ENCODE assay signal across 22 cellular contexts in the genomic region with DNA sequence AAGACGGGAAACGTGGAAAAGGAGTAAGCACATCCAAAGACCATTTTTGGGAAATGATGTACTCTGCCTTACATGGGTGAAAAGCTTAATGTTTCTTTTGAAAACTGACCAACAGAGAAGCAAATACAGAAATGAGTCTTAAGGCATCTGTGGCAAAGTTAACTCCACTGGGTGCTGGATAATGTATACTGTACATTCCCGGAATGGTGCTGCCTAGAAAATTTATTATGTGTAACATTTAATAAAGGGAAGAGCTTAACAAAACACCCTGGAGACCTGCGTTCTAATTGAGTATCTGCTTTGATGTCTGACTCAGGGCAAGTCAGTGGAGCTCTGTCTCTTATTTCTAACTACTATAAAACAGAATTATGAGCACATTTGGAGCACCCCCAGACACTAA.
A peak's percentile ranks its signal among the peaks of the same experiment; 100 is the strongest.
DNase-seq lines count a peak whose midpoint lies in the region; ATAC-seq, FAIRE-seq and TF ChIP-seq lines count a peak whose summit lies in the region.
"Had no signal": no experiment of that assay in that cellular context is flagged by ENCODE, and none has a peak within 500 bp of the region (broad histone marks: within the 10 kb centered on the region; RNA-seq: fewer than 3 reads in every experiment).

No MANE protein-coding gene starts in this region.

- TF ChIP-seq CTCF in A549 (IDR thresholded peaks at IDR 0.05) (no peak), fibroblast of villous mesenchyme (IDR thresholded peaks at IDR 0.05; ENCODE audit: insufficient read depth, low read depth, low read length) (no peak), MCF 10A (IDR thresholded peaks at IDR 0.05; ENCODE audit: unreplicated experiment) (no peak), WTC11 (IDR thresholded peaks at IDR 0.05) (no peak)

- H3K4me3 ChIP-seq in A549 (no peak overlapping the region), fibroblast of villous mesenchyme (ENCODE audit: low read depth, low read length) (no peak overlapping the region), rectal smooth muscle tissue (ENCODE audit: low read length) (no peak overlapping the region)
- H3K4me3 ChIP-seq: BLaER1 treated with 17β-estradiol and CSF1 and Interleukin-3, amounts not matched to agents 10 nM and 100 nM; GM23338 had no signal

- no peak overlapping the region for H3K27ac Mint-ChIP-seq in MCF 10A (ENCODE audit: low read depth, unreplicated experiment)
- no peak overlapping the region for H3K27ac Mint-ChIP-seq in WTC11
- H3K27ac Mint-ChIP-seq: CD4-positive, alpha-beta memory T cell; GM23338; H9; HFFc6 had no signal

- H3K9me3 Mint-ChIP-seq in MCF 10A (ENCODE audit: unreplicated experiment): no peaks in the 10 kb centered on the region
- H3K9me3 Mint-ChIP-seq in WTC11: no peaks in the 10 kb centered on the region
- H3K9me3 Mint-ChIP-seq: GM23338, HFFc6 had no signal

- FAIRE-seq in A549 (lab: Jason Lieb, UNC): peak; percentile 65
- FAIRE-seq: A204.1, GM12891, GM18507 had no signal

- H3K4me2 ChIP-seq in A549: no peak overlapping the region
- H3K4me2 ChIP-seq: BLaER1 treated with 17β-estradiol and CSF1 and Interleukin-3, amounts not matched to agents 10 nM and 100 nM; GM23338 had no signal

- 66% methylated on average over 4 of the region's 4 CpGs for WGBS in A549 (ENCODE audit: missing lambda C conversion rate)

- H3K27me3 Mint-ChIP-seq in MCF 10A (ENCODE audit: insufficient read depth, unreplicated experiment) (peaks cover 22% of the 10 kb centered on the region), WTC11 (ENCODE audit: low read depth) (no peaks in the 10 kb centered on the region; the same call in 1 of the 2 replicates)

- POLR2A ChIA-PET in A549 (lab: Yijun Ruan, JAX) (no interaction called here), MCF 10A (lab: Yijun Ruan, JAX) (no interaction called here), WTC11 (lab: Charles Lee) (no interaction called here)

- no peak overlapping the region for H3K9ac ChIP-seq in rectal smooth muscle tissue (ENCODE audit: low read length)
- H3K9ac ChIP-seq: BLaER1 treated with 17β-estradiol and CSF1 and Interleukin-3, amounts not matched to agents 10 nM and 100 nM had no signal

- no peaks in the 10 kb centered on the region for H3K4me1 Mint-ChIP-seq in MCF 10A (ENCODE audit: insufficient read depth, unreplicated experiment)
- H3K4me1 Mint-ChIP-seq in WTC11: no peaks in the 10 kb centered on the region
- H3K4me1 Mint-ChIP-seq: CD4-positive, alpha-beta memory T cell; GM23338 had no signal

- no peaks in the 10 kb centered on the region for H3K36me3 Mint-ChIP-seq in MCF 10A (ENCODE audit: insufficient read depth, unreplicated experiment)
- H3K36me3 Mint-ChIP-seq in WTC11: no peaks in the 10 kb centered on the region
- H3K36me3 Mint-ChIP-seq: CD4-positive, alpha-beta memory T cell had no signal

- BruUV-seq in MCF 10A (replicated peaks; lab: Mats Ljungman, UMichigan): no TSS peak

- H3K27ac ChIP-seq in A549 (no peak overlapping the region), rectal smooth muscle tissue (ENCODE audit: low read depth, low read length) (peak overlapping the region; percentile 66)
- H3K27ac ChIP-seq: 22Rv1; BLaER1 treated with 17β-estradiol and CSF1 and Interleukin-3, amounts not matched to agents 10 nM and 100 nM had no signal

- H3K9me3 ChIP-seq in A549: no peaks in the 10 kb centered on the region
- H3K9me3 ChIP-seq: BE2C had no signal

- CTCF ChIA-PET in A549 (lab: Yijun Ruan, JAX): no interaction called here
- CTCF ChIA-PET in MCF 10A (lab: Yijun Ruan, JAX): interaction anchor here (1.5 kb wide), 1 partner anchor 12 kb away, joined by 6 read pairs; no protein-coding TSS in a partner anchor
- CTCF ChIA-PET in WTC11 (lab: Charles Lee): no interaction called here

- H3K4me3 Mint-ChIP-seq in MCF 10A (ENCODE audit: unreplicated experiment) (no peak overlapping the region), WTC11 (no peak overlapping the region)
- H3K4me3 Mint-ChIP-seq: CD4-positive, alpha-beta memory T cell; GM23338; H9; HFFc6 had no signal

- no peak for ATAC-seq in A549
- no peak for ATAC-seq in WTC11
- ATAC-seq: GM23338 had no signal

- peaks cover 9% of the 10 kb centered on the region; the same call in 1 of the 3 replicates for H3K4me1 ChIP-seq in A549
- peaks cover 2% of the 10 kb centered on the region for H3K4me1 ChIP-seq in rectal smooth muscle tissue (ENCODE audit: control insufficient read depth, insufficient read depth, low read length)
- H3K4me1 ChIP-seq: BE2C had no signal

- DNase-seq in A549 (ENCODE audit: low read depth in 1 of 2, low spot score in 1 of 2) (no peak), fibroblast of villous mesenchyme (ENCODE audit: low read depth) (peak; percentile 11), MCF 10A (ENCODE audit: unreplicated experiment) (no peak), WTC11 (ENCODE audit: low spot score) (no peak), C1 segment of cervical spinal cord (lab: John Stamatoyannopoulos, UW) (no peak)
- DNase-seq: ACHN; AML-193; BE2C; Calu3; CD4-positive, alpha-beta memory T cell; COR-L47; DMS79 treated with DMSO at 0.1 percent for 48 hours; GF-D8; H9; HFFc6 had no signal

- TF ChIP-seq EP300 in A549 (IDR thresholded peaks at IDR 0.05): no peak

- TF ChIP-seq POLR2A in A549 (IDR thresholded peaks at IDR 0.05; ENCODE audit: low read length): no peak

- no peaks in the 10 kb centered on the region for H3K36me3 ChIP-seq in rectal smooth muscle tissue (ENCODE audit: control insufficient read depth, insufficient read depth, low read length)
- H3K36me3 ChIP-seq: BE2C; BLaER1 treated with 17β-estradiol and CSF1 and Interleukin-3, amounts not matched to agents 10 nM and 100 nM had no signal

- no peak for TF ChIP-seq RAD21 in A549 (conservative IDR thresholded peaks at IDR 0.05 in 1 of 2, IDR thresholded peaks at IDR 0.05 in 1 of 2)

- intact Hi-C loops in MCF 10A (cut with micrococcal nuclease): no loop called here

- no peaks in the 10 kb centered on the region for H3K27me3 ChIP-seq in rectal smooth muscle tissue (ENCODE audit: control insufficient read depth, insufficient read depth, low read length)
- H3K27me3 ChIP-seq: BE2C had no signal

TF ChIP-seq in A549, 52 proteins besides CTCF, POLR2A, EP300 and RAD21 (continues in another document):
- TF ChIP-seq POLR2AphosphoS2 (conservative IDR thresholded peaks at IDR 0.05; ENCODE audit: low read length): no peak
- TF ChIP-seq KDM1A (IDR thresholded peaks at IDR 0.05; ENCODE audit: low read depth): no peak
- TF ChIP-seq RCOR1 (IDR thresholded peaks at IDR 0.05; ENCODE audit: low read depth, low read length): no peak
- TF ChIP-seq, protein P1, sequence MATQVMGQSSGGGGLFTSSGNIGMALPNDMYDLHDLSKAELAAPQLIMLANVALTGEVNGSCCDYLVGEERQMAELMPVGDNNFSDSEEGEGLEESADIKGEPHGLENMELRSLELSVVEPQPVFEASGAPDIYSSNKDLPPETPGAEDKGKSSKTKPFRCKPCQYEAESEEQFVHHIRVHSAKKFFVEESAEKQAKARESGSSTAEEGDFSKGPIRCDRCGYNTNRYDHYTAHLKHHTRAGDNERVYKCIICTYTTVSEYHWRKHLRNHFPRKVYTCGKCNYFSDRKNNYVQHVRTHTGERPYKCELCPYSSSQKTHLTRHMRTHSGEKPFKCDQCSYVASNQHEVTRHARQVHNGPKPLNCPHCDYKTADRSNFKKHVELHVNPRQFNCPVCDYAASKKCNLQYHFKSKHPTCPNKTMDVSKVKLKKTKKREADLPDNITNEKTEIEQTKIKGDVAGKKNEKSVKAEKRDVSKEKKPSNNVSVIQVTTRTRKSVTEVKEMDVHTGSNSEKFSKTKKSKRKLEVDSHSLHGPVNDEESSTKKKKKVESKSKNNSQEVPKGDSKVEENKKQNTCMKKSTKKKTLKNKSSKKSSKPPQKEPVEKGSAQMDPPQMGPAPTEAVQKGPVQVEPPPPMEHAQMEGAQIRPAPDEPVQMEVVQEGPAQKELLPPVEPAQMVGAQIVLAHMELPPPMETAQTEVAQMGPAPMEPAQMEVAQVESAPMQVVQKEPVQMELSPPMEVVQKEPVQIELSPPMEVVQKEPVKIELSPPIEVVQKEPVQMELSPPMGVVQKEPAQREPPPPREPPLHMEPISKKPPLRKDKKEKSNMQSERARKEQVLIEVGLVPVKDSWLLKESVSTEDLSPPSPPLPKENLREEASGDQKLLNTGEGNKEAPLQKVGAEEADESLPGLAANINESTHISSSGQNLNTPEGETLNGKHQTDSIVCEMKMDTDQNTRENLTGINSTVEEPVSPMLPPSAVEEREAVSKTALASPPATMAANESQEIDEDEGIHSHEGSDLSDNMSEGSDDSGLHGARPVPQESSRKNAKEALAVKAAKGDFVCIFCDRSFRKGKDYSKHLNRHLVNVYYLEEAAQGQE (IDR thresholded peaks at IDR 0.05): no peak
- TF ChIP-seq RNF2 (IDR thresholded peaks at IDR 0.05; ENCODE audit: borderline replicate concordance, low read depth): no peak

TF ChIP-seq in WTC11, 78 proteins besides CTCF, POLR2A, EP300 and RAD21:
- TF ChIP-seq MXD4 (CRISPR knock-in tag; IDR thresholded peaks at IDR 0.05; ENCODE audit: borderline replicate concordance): no peak
- TF ChIP-seq SOX15 (CRISPR knock-in tag; IDR thresholded peaks at IDR 0.05): no peak
- TF ChIP-seq SP1 (CRISPR knock-in tag; conservative IDR thresholded peaks at IDR 0.05): no peak
- no peak for TF ChIP-seq ZNF396 (CRISPR knock-in tag; IDR thresholded peaks at IDR 0.05; ENCODE audit: borderline replicate concordance)
- no peak for TF ChIP-seq KAT7 (CRISPR knock-in tag; IDR thresholded peaks at IDR 0.05; ENCODE audit: borderline replicate concordance)
- TF ChIP-seq ZNF232 (CRISPR knock-in tag; IDR thresholded peaks at IDR 0.05): no peak
TF ChIP-seq in WTC11: peak in this region for 0.
